Comparison of ENCODE assay signal across 13 cellular contexts in the genomic region with DNA sequence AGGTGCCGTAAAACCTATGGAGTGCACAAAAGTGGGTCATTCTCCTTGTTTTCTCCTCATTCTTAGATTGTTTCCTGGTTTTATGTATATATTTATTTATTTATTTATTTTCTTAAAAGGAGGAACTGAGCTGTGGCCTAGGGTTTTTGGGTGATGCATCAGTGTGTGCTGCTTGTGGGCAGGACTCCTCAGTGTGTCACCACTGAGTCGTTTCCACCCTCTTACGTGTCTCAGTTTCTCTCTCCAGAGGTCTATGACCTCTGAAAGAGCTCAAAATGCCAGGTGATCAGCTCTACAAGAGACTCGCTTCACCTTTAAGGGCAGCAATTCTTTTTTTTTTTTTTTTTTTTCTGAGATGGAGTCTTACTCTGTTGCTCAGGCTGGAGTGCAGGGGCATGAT.
DNase-seq lines count a peak whose midpoint lies in the region; ATAC-seq, FAIRE-seq and TF ChIP-seq lines count a peak whose summit lies in the region.
"Had no signal": no experiment of that assay in that cellular context is flagged by ENCODE, and none has a peak within 500 bp of the region (broad histone marks: within the 10 kb centered on the region; RNA-seq: fewer than 3 reads in every experiment).

No MANE protein-coding gene starts in this region.

- peak overlapping the region; percentile 75; the same call in 1 of the 2 replicates for H3K27ac ChIP-seq in HUES6 (ENCODE audit: low read depth, low read length)
- H3K27ac ChIP-seq in Peyer's patch, result no peak overlapping the region
- H3K27ac ChIP-seq: SJSA1 had no signal

- H3K27me3 ChIP-seq in HUES6 (ENCODE audit: control insufficient read depth, insufficient read depth, low read length) (no peaks in the 10 kb centered on the region), bronchial epithelial cell (ENCODE audit: control insufficient read depth, insufficient read depth, low read length) (no peaks in the 10 kb centered on the region), Peyer's patch (no peaks in the 10 kb centered on the region)
- H3K27me3 ChIP-seq: SJSA1 had no signal

- H3K9me3 Mint-ChIP-seq in activated CD8-positive, alpha-beta T cell treated with anti-CD3 and anti-CD28 coated beads for 36 hours, result no peaks in the 10 kb centered on the region
- no peaks in the 10 kb centered on the region for H3K9me3 Mint-ChIP-seq in activated CD8-positive, alpha-beta T cell treated with anti-CD3 and anti-CD28 coated beads, Interleukin-2, amount 10 ng/mL, durations not matched to agents 7 days and 5 days (ENCODE audit: insufficient read depth)
- no peaks in the 10 kb centered on the region for H3K9me3 Mint-ChIP-seq in stimulated activated effector memory CD8-positive, alpha-beta T cell treated with anti-CD3 and anti-CD28 coated beads, Interleukin-12 subunit alpha, Interleukin-12 subunit beta, amount 100 ng/mL, for 72 hours
- H3K9me3 Mint-ChIP-seq: activated T-helper 1 cell treated with anti-CD3 and anti-CD28 coated beads, Interleukin-12 subunit alpha, Interleukin-12 subunit beta, Interleukin-2, Interleukin-4 antibody, amounts not matched to agents 30 ng/mL and 10 ng/mL and 1 ng/mL, durations not matched to agents 14 hours and 24 hours and 36 hours had no signal

- peak; percentile 92 for ATAC-seq in activated CD8-positive, alpha-beta T cell treated with anti-CD3 and anti-CD28 coated beads for 36 hours
- ATAC-seq in activated CD8-positive, alpha-beta T cell treated with anti-CD3 and anti-CD28 coated beads, Interleukin-2, amount 10 ng/mL, durations not matched to agents 7 days and 5 days, result no peak
- ATAC-seq in stimulated activated effector memory CD8-positive, alpha-beta T cell treated with anti-CD3 and anti-CD28 coated beads, Interleukin-12 subunit alpha, Interleukin-12 subunit beta, amount 100 ng/mL, for 72 hours, result peak; percentile 92
- no peak for ATAC-seq in omental fat pad (ENCODE audit: low FRiP score)

- H3K9ac ChIP-seq in HUES6 (ENCODE audit: low read length), result no peak overlapping the region

- H3K27me3 Mint-ChIP-seq in activated CD8-positive, alpha-beta T cell treated with anti-CD3 and anti-CD28 coated beads for 36 hours, result no peaks in the 10 kb centered on the region
- no peaks in the 10 kb centered on the region for H3K27me3 Mint-ChIP-seq in activated CD8-positive, alpha-beta T cell treated with anti-CD3 and anti-CD28 coated beads, Interleukin-2, amount 10 ng/mL, durations not matched to agents 7 days and 5 days (ENCODE audit: low read depth)

- H3K36me3 ChIP-seq in HUES6 (ENCODE audit: control insufficient read depth, insufficient read depth, low read length) (no peaks in the 10 kb centered on the region), bronchial epithelial cell (ENCODE audit: control insufficient read depth, insufficient read depth, low read length) (no peaks in the 10 kb centered on the region), Peyer's patch (no peaks in the 10 kb centered on the region)
- H3K36me3 ChIP-seq: SJSA1 had no signal

- no peak for TF ChIP-seq CTCF in activated CD8-positive, alpha-beta T cell treated with anti-CD3 and anti-CD28 coated beads for 36 hours (IDR thresholded peaks at IDR 0.05)
- no peak for TF ChIP-seq CTCF in bronchial epithelial cell (IDR thresholded peaks at IDR 0.05; ENCODE audit: insufficient read depth, low read length, severe bottlenecking)
- no peak for TF ChIP-seq CTCF in Peyer's patch (IDR thresholded peaks at IDR 0.05)
- no peak for TF ChIP-seq CTCF in omental fat pad (IDR thresholded peaks at IDR 0.05)

- peaks cover 14% of the 10 kb centered on the region for H3K4me1 Mint-ChIP-seq in activated CD8-positive, alpha-beta T cell treated with anti-CD3 and anti-CD28 coated beads for 36 hours (ENCODE audit: low read depth)
- peaks cover 8% of the 10 kb centered on the region for H3K4me1 Mint-ChIP-seq in activated CD8-positive, alpha-beta T cell treated with anti-CD3 and anti-CD28 coated beads, Interleukin-2, amount 10 ng/mL, durations not matched to agents 7 days and 5 days (ENCODE audit: low read depth)
- H3K4me1 Mint-ChIP-seq in stimulated activated effector memory CD8-positive, alpha-beta T cell treated with anti-CD3 and anti-CD28 coated beads, Interleukin-12 subunit alpha, Interleukin-12 subunit beta, amount 100 ng/mL, for 72 hours, result peaks cover 4% of the 10 kb centered on the region

- H3K9me3 ChIP-seq in HUES6 (ENCODE audit: control insufficient read depth, insufficient read depth, low read depth, low read length) (no peaks in the 10 kb centered on the region), Peyer's patch (no peaks in the 10 kb centered on the region)
- H3K9me3 ChIP-seq: SJSA1 had no signal

- FAIRE-seq in bronchial epithelial cell (lab: Jason Lieb, UNC), result no peak

- no peak overlapping the region for H3K27ac Mint-ChIP-seq in activated CD8-positive, alpha-beta T cell treated with anti-CD3 and anti-CD28 coated beads for 36 hours
- H3K27ac Mint-ChIP-seq in activated CD8-positive, alpha-beta T cell treated with anti-CD3 and anti-CD28 coated beads, Interleukin-2, amount 10 ng/mL, durations not matched to agents 7 days and 5 days, result no peak overlapping the region
- H3K27ac Mint-ChIP-seq in stimulated activated effector memory CD8-positive, alpha-beta T cell treated with anti-CD3 and anti-CD28 coated beads, Interleukin-12 subunit alpha, Interleukin-12 subunit beta, amount 100 ng/mL, for 72 hours, result no peak overlapping the region
- H3K27ac Mint-ChIP-seq: activated T-helper 1 cell treated with anti-CD3 and anti-CD28 coated beads, Interleukin-12 subunit alpha, Interleukin-12 subunit beta, Interleukin-2, Interleukin-4 antibody, amounts not matched to agents 30 ng/mL and 10 ng/mL and 1 ng/mL, durations not matched to agents 14 hours and 24 hours and 36 hours had no signal

- intact Hi-C loops in activated CD8-positive, alpha-beta T cell treated with anti-CD3 and anti-CD28 coated beads for 36 hours (cut with micrococcal nuclease), result no loop called here

- POLR2A ChIA-PET in activated CD8-positive, alpha-beta T cell treated with anti-CD3 and anti-CD28 coated beads for 36 hours (lab: Charles Lee), result interaction anchor here (0.7 kb wide), 1 partner anchor 15 kb away, joined by 3 read pairs; no protein-coding TSS in a partner anchor
- POLR2A ChIA-PET in activated CD8-positive, alpha-beta T cell treated with anti-CD3 and anti-CD28 coated beads, Interleukin-2, amount 10 ng/mL, durations not matched to agents 7 days and 5 days (lab: Charles Lee), result interaction anchor here (0.6 kb wide), 1 partner anchor 54 kb away, joined by 3 read pairs; no protein-coding TSS in a partner anchor

- H3K4me3 ChIP-seq in HUES6 (ENCODE audit: low read depth, low read length) (no peak overlapping the region), bronchial epithelial cell (ENCODE audit: low read depth, low read length) (no peak overlapping the region), Peyer's patch (no peak overlapping the region)
- H3K4me3 ChIP-seq: coronary artery, SJSA1 had no signal

- CTCF ChIA-PET in activated CD8-positive, alpha-beta T cell treated with anti-CD3 and anti-CD28 coated beads for 36 hours (lab: Charles Lee), result interaction anchor here (1.4 to 2.1 kb wide), 2 partner anchors 30 to 33 kb away, joined by 3 to 8 read pairs; no protein-coding TSS in a partner anchor
- CTCF ChIA-PET in activated CD8-positive, alpha-beta T cell treated with anti-CD3 and anti-CD28 coated beads, Interleukin-2, amount 10 ng/mL, durations not matched to agents 7 days and 5 days (lab: Charles Lee), result no interaction called here

- no peak overlapping the region for H3K4me3 Mint-ChIP-seq in activated CD8-positive, alpha-beta T cell treated with anti-CD3 and anti-CD28 coated beads for 36 hours
- no peak overlapping the region for H3K4me3 Mint-ChIP-seq in activated CD8-positive, alpha-beta T cell treated with anti-CD3 and anti-CD28 coated beads, Interleukin-2, amount 10 ng/mL, durations not matched to agents 7 days and 5 days
- no peak overlapping the region for H3K4me3 Mint-ChIP-seq in stimulated activated effector memory CD8-positive, alpha-beta T cell treated with anti-CD3 and anti-CD28 coated beads, Interleukin-12 subunit alpha, Interleukin-12 subunit beta, amount 100 ng/mL, for 72 hours
- H3K4me3 Mint-ChIP-seq: activated T-helper 1 cell treated with anti-CD3 and anti-CD28 coated beads, Interleukin-12 subunit alpha, Interleukin-12 subunit beta, Interleukin-2, Interleukin-4 antibody, amounts not matched to agents 30 ng/mL and 10 ng/mL and 1 ng/mL, durations not matched to agents 14 hours and 24 hours and 36 hours had no signal

- peak; percentile 65 for DNase-seq in activated CD8-positive, alpha-beta T cell treated with anti-CD3 and anti-CD28 coated beads for 36 hours
- no peak for DNase-seq in activated CD8-positive, alpha-beta T cell treated with anti-CD3 and anti-CD28 coated beads, Interleukin-2, amount 10 ng/mL, durations not matched to agents 7 days and 5 days
- DNase-seq in bronchial epithelial cell (ENCODE audit: low read depth) (peak; percentile 50), A172 (ENCODE audit: low spot score) (no peak), Peyer's patch (no peak), omental fat pad (ENCODE audit: low spot score) (no peak)
- DNase-seq in stimulated activated effector memory CD8-positive, alpha-beta T cell treated with anti-CD3 and anti-CD28 coated beads, Interleukin-12 subunit alpha, Interleukin-12 subunit beta, amount 100 ng/mL, for 72 hours (ENCODE audit: low spot score in 2 of 2), result no peak
- DNase-seq: ACHN, NCI-H2171 had no signal

- H3K4me1 ChIP-seq in HUES6 (ENCODE audit: control insufficient read depth, insufficient read depth, low read length) (peaks cover 73% of the 10 kb centered on the region), Peyer's patch (peaks cover 0 to 9% (median 0%) of the 10 kb centered on the region in 4 donors)
- H3K4me1 ChIP-seq: SJSA1 had no signal

- no peak for TF ChIP-seq POLR2A in Peyer's patch (IDR thresholded peaks at IDR 0.05)

- H3K36me3 Mint-ChIP-seq in activated CD8-positive, alpha-beta T cell treated with anti-CD3 and anti-CD28 coated beads for 36 hours (ENCODE audit: low read depth), result no peaks in the 10 kb centered on the region
- no peaks in the 10 kb centered on the region for H3K36me3 Mint-ChIP-seq in activated CD8-positive, alpha-beta T cell treated with anti-CD3 and anti-CD28 coated beads, Interleukin-2, amount 10 ng/mL, durations not matched to agents 7 days and 5 days (ENCODE audit: low read depth)
- H3K36me3 Mint-ChIP-seq in stimulated activated effector memory CD8-positive, alpha-beta T cell treated with anti-CD3 and anti-CD28 coated beads, Interleukin-12 subunit alpha, Interleukin-12 subunit beta, amount 100 ng/mL, for 72 hours, result no peaks in the 10 kb centered on the region

Comparison
In these comparisons a context has a peak if more than half of its experiments do, and no peak if none do; other contexts are left out.
1. ATAC-seq: peak in activated CD8-positive, alpha-beta T cell treated with anti-CD3 and anti-CD28 coated beads for 36 hours (single experiment) and stimulated activated effector memory CD8-positive, alpha-beta T cell treated with anti-CD3 and anti-CD28 coated beads, Interleukin-12 subunit alpha, Interleukin-12 subunit beta, amount 100 ng/mL, for 72 hours (single experiment); none in activated CD8-positive, alpha-beta T cell treated with anti-CD3 and anti-CD28 coated beads, Interleukin-2, amount 10 ng/mL, durations not matched to agents 7 days and 5 days (single experiment) and omental fat pad (single experiment).
2. DNase-seq: peak in activated CD8-positive, alpha-beta T cell treated with anti-CD3 and anti-CD28 coated beads for 36 hours (single experiment) and bronchial epithelial cell (single experiment); none in activated CD8-positive, alpha-beta T cell treated with anti-CD3 and anti-CD28 coated beads, Interleukin-2, amount 10 ng/mL, durations not matched to agents 7 days and 5 days (single experiment), stimulated activated effector memory CD8-positive, alpha-beta T cell treated with anti-CD3 and anti-CD28 coated beads, Interleukin-12 subunit alpha, Interleukin-12 subunit beta, amount 100 ng/mL, for 72 hours (0 of 2), A172 (single experiment), Peyer's patch (0 of 3) and omental fat pad (single experiment).